5 cellular contexts compared by ENCODE assay signal in genomic region chr2:221476195-221476594, GRCh38.
"Had no signal": no experiment of that assay in that cellular context is flagged by ENCODE, and none has a peak within 500 bp of the region (broad histone marks: within the 10 kb centered on the region; RNA-seq: fewer than 3 reads in every experiment).

No MANE protein-coding gene starts in this region.

- ATAC-seq: GM23338, K562 had no signal

- H3K4me3 Mint-ChIP-seq: GM23338, H9 had no signal

- H2AFZ ChIP-seq: GM23338 had no signal

- H3K27ac Mint-ChIP-seq: GM23338, H9 had no signal

- H3K4me3 ChIP-seq: GM23338, K562 had no signal

- DNase-seq: H9, HCEC 1CT, KG1 had no signal

- H3K4me2 ChIP-seq: GM23338 had no signal

- H3K9me3 Mint-ChIP-seq: GM23338, H9 had no signal
